In the genomic region with DNA sequence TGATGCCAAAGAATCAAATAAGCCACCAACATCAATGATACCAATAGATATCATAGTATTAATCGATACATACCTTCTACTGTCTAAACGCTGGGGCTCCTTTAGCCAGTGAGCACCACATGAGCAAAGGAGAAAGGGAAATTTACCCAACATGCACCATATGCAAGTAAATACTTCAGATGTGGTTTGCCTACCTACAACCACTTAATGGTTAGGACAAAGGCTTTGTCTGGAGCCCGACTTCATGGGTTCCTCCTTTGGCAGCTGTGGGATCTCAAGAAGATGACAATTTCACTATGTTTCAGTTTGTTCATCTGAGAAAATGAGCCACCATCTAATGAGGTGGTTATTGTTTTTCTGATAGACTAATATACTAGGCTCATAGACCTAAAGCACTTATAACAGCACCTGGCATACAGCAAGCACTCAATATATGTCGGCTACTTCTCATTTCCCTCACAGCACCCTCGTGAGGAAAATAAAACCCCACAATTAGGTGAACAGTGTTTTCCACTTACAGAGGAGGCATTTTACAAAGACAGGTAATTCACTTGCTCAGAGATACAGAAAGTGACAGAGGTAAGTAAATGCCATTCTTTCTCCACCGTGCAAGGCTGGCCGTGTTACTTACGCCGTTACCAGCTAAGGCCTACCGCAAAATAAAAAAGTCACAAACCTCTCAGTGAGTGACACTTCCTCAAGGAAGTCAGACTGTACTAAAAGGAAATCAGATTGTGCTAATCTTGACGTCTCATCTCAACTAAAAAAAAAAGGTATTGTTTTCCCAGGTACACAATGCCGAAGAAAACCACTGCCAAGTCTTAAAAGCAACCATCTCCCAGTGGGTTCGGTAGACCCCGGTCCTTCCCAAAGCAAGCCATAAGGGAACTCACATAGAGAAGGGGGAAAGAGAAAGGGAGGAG, we compare ENCODE assay signal across 8 cellular contexts. TPM values are rescaled to one million over a fixed set of nuclear protein-coding genes. Genes with fewer than 3 reads are reported as not detected.
DNase-seq lines count a peak whose midpoint lies in the region; ATAC-seq and TF ChIP-seq lines count a peak whose summit lies in the region.

No MANE protein-coding gene starts in this region.

- H2BK120ac ChIP-seq in mesendoderm (ENCODE audit: low read depth, low read length), result no peak overlapping the region

- no peaks in the 10 kb centered on the region for H3K27me3 Mint-ChIP-seq in activated naive CD4-positive, alpha-beta T cell treated with anti-CD3 and anti-CD28 coated beads for 36 hours (ENCODE audit: low read depth)
- no peaks in the 10 kb centered on the region for H3K27me3 Mint-ChIP-seq in stimulated activated memory B cell treated with anti-CD40 and anti-IgM and Interleukin-4, amounts not matched to agents 10 μg/mL and 1 μg/mL and 100 μg/mL, for 72 hours

- no peaks in the 10 kb centered on the region for H3K79me2 ChIP-seq in mesendoderm (ENCODE audit: control insufficient read depth, insufficient read depth, low read length)

- peak overlapping the region; percentile 95 for H3K4me3 Mint-ChIP-seq in activated naive CD4-positive, alpha-beta T cell treated with anti-CD3 and anti-CD28 coated beads for 36 hours
- H3K4me3 Mint-ChIP-seq in stimulated activated memory B cell treated with anti-CD40 and anti-IgM and Interleukin-4, amounts not matched to agents 10 μg/mL and 1 μg/mL and 100 μg/mL, for 72 hours, result peak overlapping the region; percentile 92

- peaks cover 8% of the 10 kb centered on the region for H3K36me3 Mint-ChIP-seq in activated naive CD4-positive, alpha-beta T cell treated with anti-CD3 and anti-CD28 coated beads for 36 hours (ENCODE audit: low read depth)
- H3K36me3 Mint-ChIP-seq in stimulated activated memory B cell treated with anti-CD40 and anti-IgM and Interleukin-4, amounts not matched to agents 10 μg/mL and 1 μg/mL and 100 μg/mL, for 72 hours, result peaks cover 6% of the 10 kb centered on the region

- intact Hi-C loops in activated naive CD4-positive, alpha-beta T cell treated with anti-CD3 and anti-CD28 coated beads for 36 hours (cut with micrococcal nuclease), result loop anchor here (1.0 to 10.0 kb wide), 8 partner anchors 45 to 1975 kb away; a partner anchor contains a TSS

- no peak overlapping the region for H4K8ac ChIP-seq in mesendoderm (ENCODE audit: low read depth, low read length)

- H2BK15ac ChIP-seq in mesendoderm (replicated peaks; ENCODE audit: low read depth), result no peak overlapping the region

- peaks cover 2% of the 10 kb centered on the region for H3K79me1 ChIP-seq in mesendoderm (ENCODE audit: low read length)

- no peaks in the 10 kb centered on the region for H3K9me3 Mint-ChIP-seq in activated naive CD4-positive, alpha-beta T cell treated with anti-CD3 and anti-CD28 coated beads for 36 hours
- H3K9me3 Mint-ChIP-seq in stimulated activated memory B cell treated with anti-CD40 and anti-IgM and Interleukin-4, amounts not matched to agents 10 μg/mL and 1 μg/mL and 100 μg/mL, for 72 hours, result no peaks in the 10 kb centered on the region

- H2BK5ac ChIP-seq in mesendoderm (ENCODE audit: low read length), result no peak overlapping the region

- no peaks in the 10 kb centered on the region for H3K9me3 ChIP-seq in WERI-Rb-1 (ENCODE audit: severe bottlenecking)

- no peak overlapping the region for H2AK5ac ChIP-seq in mesendoderm (ENCODE audit: low read length)

- peak; percentile 42 for DNase-seq in activated naive CD4-positive, alpha-beta T cell treated with anti-CD3 and anti-CD28 coated beads for 36 hours
- DNase-seq in activated naive CD4-positive, alpha-beta T cell treated with anti-CD3 and anti-CD28 coated beads, Interleukin-2, amount 50 U/mL, for 16 hours, result no peak
- no peak for DNase-seq in WERI-Rb-1
- DNase-seq in fibroblast of the aortic adventitia (ENCODE audit: low read depth), result no peak
- DNase-seq in mesendoderm, result no peak
- no peak for DNase-seq in NK-92 treated with Interleukin-12 subunit alpha and Interleukin-12 subunit beta, amount 100 ng/mL, for 24 hours (lab: John Stamatoyannopoulos, UW)

- no CpG with 5 or more reads among the region's 14 CpGs for WGBS in mesendoderm (ENCODE audit: extremely low coverage, insufficient coverage, low lambda C conversion rate)

- no peak overlapping the region for H3K23ac ChIP-seq in mesendoderm (ENCODE audit: low read length)

- no peak overlapping the region for H3K9ac ChIP-seq in mesendoderm (ENCODE audit: low read length)

- H3K27me3 ChIP-seq in WERI-Rb-1 (ENCODE audit: insufficient read depth, low read depth, severe bottlenecking) (no peaks in the 10 kb centered on the region), mesendoderm (ENCODE audit: insufficient read depth, low read length, poor library complexity) (no peaks in the 10 kb centered on the region)

- no peak overlapping the region for H3K27ac ChIP-seq in WERI-Rb-1
- H3K27ac ChIP-seq in mesendoderm (ENCODE audit: low read depth, low read length), result no peak overlapping the region

- peak overlapping the region; percentile 92 for H3K27ac Mint-ChIP-seq in activated naive CD4-positive, alpha-beta T cell treated with anti-CD3 and anti-CD28 coated beads for 36 hours
- H3K27ac Mint-ChIP-seq in stimulated activated memory B cell treated with anti-CD40 and anti-IgM and Interleukin-4, amounts not matched to agents 10 μg/mL and 1 μg/mL and 100 μg/mL, for 72 hours, result no peak overlapping the region

- H3K4me3 ChIP-seq in WERI-Rb-1 (ENCODE audit: low read depth, low read length) (peak overlapping the region; percentile 88), fibroblast of the aortic adventitia (ENCODE audit: low read depth, low read length) (peak overlapping the region; percentile 94), mesendoderm (ENCODE audit: low read length) (no peak overlapping the region)

- no peak for TF ChIP-seq CTCF in WERI-Rb-1 (IDR thresholded peaks at IDR 0.05; ENCODE audit: low read depth, low read length)
- TF ChIP-seq CTCF in fibroblast of the aortic adventitia (IDR thresholded peaks at IDR 0.05; ENCODE audit: insufficient read depth, low read length), result no peak

- H3K36me3 ChIP-seq in WERI-Rb-1 (peaks cover 5% of the 10 kb centered on the region), mesendoderm (ENCODE audit: control insufficient read depth, insufficient read depth, low read length) (no peaks in the 10 kb centered on the region)

- no peak for ATAC-seq in stimulated activated memory B cell treated with anti-CD40 and anti-IgM and Interleukin-4, amounts not matched to agents 10 μg/mL and 1 μg/mL and 100 μg/mL, for 72 hours
- no peak for ATAC-seq in HG02885 (IDR thresholded peaks at IDR 0.05; ENCODE audit: poor library complexity, unreplicated experiment)

- no peak overlapping the region for H3K4me2 ChIP-seq in mesendoderm (ENCODE audit: low read length)

- CTCF ChIA-PET in activated naive CD4-positive, alpha-beta T cell treated with anti-CD3 and anti-CD28 coated beads for 36 hours (lab: Charles Lee), result interaction anchor here (0.7 to 1.0 kb wide), 2 partner anchors 61 to 214 kb away, joined by 5 read pairs; no protein-coding TSS in a partner anchor

- H3K4ac ChIP-seq in mesendoderm (ENCODE audit: low read depth, low read length), result no peak overlapping the region

- no peak overlapping the region for H3K56ac ChIP-seq in mesendoderm (ENCODE audit: low read length)

- no peak overlapping the region for H4K5ac ChIP-seq in mesendoderm (ENCODE audit: low read length)

- no peak overlapping the region for H3K18ac ChIP-seq in mesendoderm (ENCODE audit: low read length)

- H3K4me1 ChIP-seq in mesendoderm (ENCODE audit: control insufficient read depth, low read depth, low read length), result peaks cover 3% of the 10 kb centered on the region

- peaks cover 42% of the 10 kb centered on the region for H3K4me1 Mint-ChIP-seq in activated naive CD4-positive, alpha-beta T cell treated with anti-CD3 and anti-CD28 coated beads for 36 hours (ENCODE audit: low read depth)
- peaks cover 37% of the 10 kb centered on the region for H3K4me1 Mint-ChIP-seq in stimulated activated memory B cell treated with anti-CD40 and anti-IgM and Interleukin-4, amounts not matched to agents 10 μg/mL and 1 μg/mL and 100 μg/mL, for 72 hours

RNA-seq across cellular contexts. Expression of a gene that starts 1.6 kb away (rescaled TPM):
- total RNA-seq in activated naive CD4-positive, alpha-beta T cell treated with anti-CD3 and anti-CD28 coated beads for 36 hours, result 10 to 100 TPM; 10.9 to 13.2 TPM
- total RNA-seq in fibroblast of the aortic adventitia (ENCODE audit: low replicate concordance), result 7.4 and 15.1 TPM in 2 replicates
- 4.2 TPM for polyA plus RNA-seq in mesendoderm (2013, experiment 1 of 2)
- polyA plus RNA-seq in mesendoderm (2013, experiment 2 of 2), result 3.7 TPM

RNA-seq across cellular contexts. Expression of a gene that starts 1.8 kb away (rescaled TPM):
- total RNA-seq in activated naive CD4-positive, alpha-beta T cell treated with anti-CD3 and anti-CD28 coated beads for 36 hours, result 10 to 100 TPM; 14.9 to 17.7 TPM
- 17.7 and 19.1 TPM in 2 replicates for total RNA-seq in fibroblast of the aortic adventitia (ENCODE audit: low replicate concordance)
- 20.0 TPM for polyA plus RNA-seq in mesendoderm (2013, experiment 1 of 2)
- polyA plus RNA-seq in mesendoderm (2013, experiment 2 of 2), result 18.7 TPM
